ENCODE assay signal across 9 cellular contexts in genomic region chr20:48751871-48752270, GRCh38.
DNase-seq lines count a peak whose midpoint lies in the region; ATAC-seq, FAIRE-seq and TF ChIP-seq lines count a peak whose summit lies in the region.
"Had no signal": no experiment of that assay in that cellular context is flagged by ENCODE, and none has a peak within 500 bp of the region (broad histone marks: within the 10 kb centered on the region; RNA-seq: fewer than 3 reads in every experiment).

No MANE protein-coding gene starts in this region.

- no peaks in the 10 kb centered on the region for H3K27me3 Mint-ChIP-seq in CD8-positive, alpha-beta memory T cell
- no peaks in the 10 kb centered on the region for H3K27me3 Mint-ChIP-seq in activated naive CD8-positive, alpha-beta T cell treated with anti-CD3 and anti-CD28 coated beads, Interleukin-2, amount 10 ng/mL, durations not matched to agents 7 days and 5 days
- no peaks in the 10 kb centered on the region for H3K27me3 Mint-ChIP-seq in naive thymus-derived CD4-positive, alpha-beta T cell

- no peak for TF ChIP-seq RAD21 in SK-N-SH (IDR thresholded peaks at IDR 0.05; ENCODE audit: low read length)

- H3K9me3 Mint-ChIP-seq in CD8-positive, alpha-beta memory T cell: peaks cover 0 to 4% (median 0%) of the 10 kb centered on the region in 5 donors
- H3K9me3 Mint-ChIP-seq in activated naive CD8-positive, alpha-beta T cell treated with anti-CD3 and anti-CD28 coated beads, Interleukin-2, amount 10 ng/mL, durations not matched to agents 7 days and 5 days: peaks cover 9% of the 10 kb centered on the region
- H3K9me3 Mint-ChIP-seq in naive thymus-derived CD4-positive, alpha-beta T cell: peaks cover 0 to 11% (median 2%) of the 10 kb centered on the region in 11 donors

- WGBS in SK-N-SH (ENCODE audit: low lambda C conversion rate): 63% methylated on average over 4 of the region's 4 CpGs

- intact Hi-C loops in naive thymus-derived CD4-positive, alpha-beta T cell (cut with micrococcal nuclease): loop anchor here in 1 of 2 donors (1.0 kb wide), 1 partner anchor 8 kb away; no protein-coding TSS in a partner anchor
- intact Hi-C loops in head of caudate nucleus (cut with DNase I): loop anchor here (10.0 kb wide), 1 partner anchor 73 kb away; the partner anchor contains the start of gene PREX1

- H3K4me2 ChIP-seq in SK-N-SH: no peak overlapping the region

- peak overlapping the region; percentile 3 for H3K27ac ChIP-seq in CD8-positive, alpha-beta memory T cell (ENCODE audit: low read depth, low read length)
- H3K27ac ChIP-seq in naive thymus-derived CD4-positive, alpha-beta T cell (ENCODE audit: low read depth, low read length): no peak overlapping the region
- no peak overlapping the region for H3K27ac ChIP-seq in SK-N-SH (ENCODE audit: low read depth in 2 of 2, low read length in 1 of 2)

- no peaks in the 10 kb centered on the region for H4K20me1 ChIP-seq in SK-N-SH (ENCODE audit: insufficient read depth)

- H3K9ac ChIP-seq in SK-N-SH: no peak overlapping the region

- peaks cover 18 to 68% (median 20%) of the 10 kb centered on the region in 3 donors for H3K36me3 Mint-ChIP-seq in CD8-positive, alpha-beta memory T cell
- H3K36me3 Mint-ChIP-seq in activated naive CD8-positive, alpha-beta T cell treated with anti-CD3 and anti-CD28 coated beads, Interleukin-2, amount 10 ng/mL, durations not matched to agents 7 days and 5 days: peaks cover 67% of the 10 kb centered on the region
- peaks cover 4 to 61% (median 9%) of the 10 kb centered on the region in 5 donors for H3K36me3 Mint-ChIP-seq in naive thymus-derived CD4-positive, alpha-beta T cell

- TF ChIP-seq EP300 in SK-N-SH (IDR thresholded peaks at IDR 0.05; ENCODE audit: borderline replicate concordance in 1 of 2, low read depth in 1 of 2, low read length in 1 of 2): no peak

- peaks cover 4% of the 10 kb centered on the region for H3K36me3 ChIP-seq in CD8-positive, alpha-beta memory T cell (ENCODE audit: insufficient read depth, low read length)
- H3K36me3 ChIP-seq in naive thymus-derived CD4-positive, alpha-beta T cell (ENCODE audit: control insufficient read depth in 2 of 3, insufficient read depth in 3 of 3, low read length in 3 of 3): no peaks in the 10 kb centered on the region
- H3K36me3 ChIP-seq in SK-N-SH (replicated peaks in 1 of 2; ENCODE audit: control insufficient read depth in 1 of 2, insufficient read depth in 2 of 2, low read length in 1 of 2): no peaks in the 10 kb centered on the region

- peak overlapping the region; percentile 21 to 88 (median 80) for H3K4me3 Mint-ChIP-seq in CD8-positive, alpha-beta memory T cell
- H3K4me3 Mint-ChIP-seq in activated naive CD8-positive, alpha-beta T cell treated with anti-CD3 and anti-CD28 coated beads, Interleukin-2, amount 10 ng/mL, durations not matched to agents 7 days and 5 days: peak overlapping the region; percentile 75
- H3K4me3 Mint-ChIP-seq in naive thymus-derived CD4-positive, alpha-beta T cell: peak overlapping the region in 9 of 10 donors; percentile 11 to 66 (median 48)

- no peak overlapping the region for H3K4me3 ChIP-seq in CD8-positive, alpha-beta memory T cell (ENCODE audit: low read length)
- peak overlapping the region; percentile 29 for H3K4me3 ChIP-seq in naive thymus-derived CD4-positive, alpha-beta T cell (ENCODE audit: low read length)
- H3K4me3 ChIP-seq in SK-N-SH (ENCODE audit: low read depth in 2 of 2, low read length in 1 of 2): no peak overlapping the region

- H3K9me2 ChIP-seq in SK-N-SH: no peaks in the 10 kb centered on the region

- peak; percentile 42 for FAIRE-seq in HTR-8/SVneo (lab: Jason Lieb, UNC)

- H3K9me3 ChIP-seq in CD8-positive, alpha-beta memory T cell (ENCODE audit: low read length): no peaks in the 10 kb centered on the region
- no peaks in the 10 kb centered on the region for H3K9me3 ChIP-seq in naive thymus-derived CD4-positive, alpha-beta T cell (ENCODE audit: control insufficient read depth in 2 of 3, low read length in 3 of 3)
- no peaks in the 10 kb centered on the region for H3K9me3 ChIP-seq in SK-N-SH

- DNase-seq in CD8-positive, alpha-beta memory T cell: no peak
- no peak for DNase-seq in HTR-8/SVneo (ENCODE audit: insufficient read length, low spot score)
- DNase-seq in activated naive CD8-positive, alpha-beta T cell treated with anti-CD3 and anti-CD28 coated beads, Interleukin-2, amount 10 ng/mL, durations not matched to agents 7 days and 5 days: no peak
- DNase-seq in naive thymus-derived CD4-positive, alpha-beta T cell: no peak
- no peak for DNase-seq in retina
- DNase-seq in SK-N-SH: no peak
- no peak for DNase-seq in head of caudate nucleus
- DNase-seq: NCI-H774 had no signal

- no peaks in the 10 kb centered on the region for H3K79me2 ChIP-seq in SK-N-SH (ENCODE audit: insufficient read depth)

- H3K4me1 Mint-ChIP-seq in CD8-positive, alpha-beta memory T cell: peaks cover 85 to 97% (median 86%) of the 10 kb centered on the region in 3 donors
- H3K4me1 Mint-ChIP-seq in activated naive CD8-positive, alpha-beta T cell treated with anti-CD3 and anti-CD28 coated beads, Interleukin-2, amount 10 ng/mL, durations not matched to agents 7 days and 5 days: peaks cover 61% of the 10 kb centered on the region
- peaks cover 26 to 71% (median 48%) of the 10 kb centered on the region in 7 donors for H3K4me1 Mint-ChIP-seq in naive thymus-derived CD4-positive, alpha-beta T cell

- CTCF ChIA-PET in CD8-positive, alpha-beta memory T cell (lab: Charles Lee): interaction anchor here (0.8 to 1.3 kb wide), 5 partner anchors 27 to 148 kb away, joined by 3 read pairs; no protein-coding TSS in a partner anchor
- CTCF ChIA-PET in naive thymus-derived CD4-positive, alpha-beta T cell (lab: Charles Lee): interaction anchor here (0.6 to 1.4 kb wide), 2 partner anchors 94 to 153 kb away, joined by 5 read pairs; no protein-coding TSS in a partner anchor
- CTCF ChIA-PET in SK-N-SH (lab: Yijun Ruan, JAX): interaction anchor here (2.7 kb wide), 1 partner anchor 94 kb away, joined by 10 read pairs; no protein-coding TSS in a partner anchor

- no peaks in the 10 kb centered on the region for H3K27me3 ChIP-seq in CD8-positive, alpha-beta memory T cell (ENCODE audit: insufficient read depth, low read length, poor library complexity, severe bottlenecking)
- no peaks in the 10 kb centered on the region for H3K27me3 ChIP-seq in naive thymus-derived CD4-positive, alpha-beta T cell (ENCODE audit: control insufficient read depth in 2 of 2, insufficient read depth in 2 of 2, low read length in 2 of 2)
- no peaks in the 10 kb centered on the region for H3K27me3 ChIP-seq in SK-N-SH (ENCODE audit: insufficient read depth)

- H2AFZ ChIP-seq in SK-N-SH (ENCODE audit: low read depth): no peak overlapping the region

- H3K27ac Mint-ChIP-seq in CD8-positive, alpha-beta memory T cell: peak overlapping the region; percentile 76 to 99 (median 90)
- peak overlapping the region; percentile 91 for H3K27ac Mint-ChIP-seq in activated naive CD8-positive, alpha-beta T cell treated with anti-CD3 and anti-CD28 coated beads, Interleukin-2, amount 10 ng/mL, durations not matched to agents 7 days and 5 days
- H3K27ac Mint-ChIP-seq in naive thymus-derived CD4-positive, alpha-beta T cell: peak overlapping the region in 7 of 9 donors; percentile 4 to 85 (median 63)

- no peaks in the 10 kb centered on the region for H3F3A ChIP-seq in SK-N-SH (replicated peaks; ENCODE audit: insufficient read depth)

- H3K4me1 ChIP-seq in CD8-positive, alpha-beta memory T cell (ENCODE audit: insufficient read depth, low read length): peaks cover 65% of the 10 kb centered on the region
- peaks cover 22 to 52% of the 10 kb centered on the region in 2 donors for H3K4me1 ChIP-seq in naive thymus-derived CD4-positive, alpha-beta T cell (ENCODE audit: control insufficient read depth in 2 of 2, insufficient read depth in 2 of 2, low read length in 2 of 2)
- no peaks in the 10 kb centered on the region; a peak in 1 of 4 replicates for H3K4me1 ChIP-seq in SK-N-SH (ENCODE audit: control insufficient read depth in 1 of 2, insufficient read depth in 2 of 2, low read depth in 1 of 2, low read length in 1 of 2)

- no peak for ATAC-seq in activated naive CD8-positive, alpha-beta T cell treated with anti-CD3 and anti-CD28 coated beads, Interleukin-2, amount 10 ng/mL, durations not matched to agents 7 days and 5 days (ENCODE audit: low read depth)
- no peak for ATAC-seq in naive thymus-derived CD4-positive, alpha-beta T cell
- ATAC-seq in HG03175 (IDR thresholded peaks at IDR 0.05; ENCODE audit: unreplicated experiment): no peak

- no peak for TF ChIP-seq CTCF in SK-N-SH (IDR thresholded peaks at IDR 0.05)

- POLR2A ChIA-PET in CD8-positive, alpha-beta memory T cell (lab: Charles Lee): interaction anchor here (1.1 to 1.2 kb wide), 2 partner anchors 8 to 37 kb away, joined by 3 to 15 read pairs; no protein-coding TSS in a partner anchor
- POLR2A ChIA-PET in activated naive CD8-positive, alpha-beta T cell treated with anti-CD3 and anti-CD28 coated beads, Interleukin-2, amount 10 ng/mL, durations not matched to agents 7 days and 5 days (lab: Charles Lee): interaction anchor here (1.0 to 5.2 kb wide), 9 partner anchors 8 to 75 kb away, joined by 3 to 36 read pairs (median 5); no protein-coding TSS in a partner anchor
- POLR2A ChIA-PET in naive thymus-derived CD4-positive, alpha-beta T cell (lab: Charles Lee): interaction anchor here (0.6 to 1.1 kb wide), 3 partner anchors 78 to 88 kb away, joined by 3 read pairs; no protein-coding TSS in a partner anchor
- POLR2A ChIA-PET in SK-N-SH (lab: Yijun Ruan, JAX): no interaction called here

TF ChIP-seq in SK-N-SH, 30 proteins besides CTCF, POLR2A, EP300 and RAD21:
- TF ChIP-seq MEF2A (IDR thresholded peaks at IDR 0.05; ENCODE audit: borderline replicate concordance, low read depth) (no peak), RXRA (IDR thresholded peaks at IDR 0.05; ENCODE audit: borderline replicate concordance, low read depth) (no peak), ELF1 (IDR thresholded peaks at IDR 0.05) (no peak), YY1 (IDR thresholded peaks at IDR 0.05; ENCODE audit: low read depth) (no peak), TAF1 (IDR thresholded peaks at IDR 0.05; ENCODE audit: borderline replicate concordance, low read depth, low read length) (no peak)
- TF ChIP-seq, protein P1, sequence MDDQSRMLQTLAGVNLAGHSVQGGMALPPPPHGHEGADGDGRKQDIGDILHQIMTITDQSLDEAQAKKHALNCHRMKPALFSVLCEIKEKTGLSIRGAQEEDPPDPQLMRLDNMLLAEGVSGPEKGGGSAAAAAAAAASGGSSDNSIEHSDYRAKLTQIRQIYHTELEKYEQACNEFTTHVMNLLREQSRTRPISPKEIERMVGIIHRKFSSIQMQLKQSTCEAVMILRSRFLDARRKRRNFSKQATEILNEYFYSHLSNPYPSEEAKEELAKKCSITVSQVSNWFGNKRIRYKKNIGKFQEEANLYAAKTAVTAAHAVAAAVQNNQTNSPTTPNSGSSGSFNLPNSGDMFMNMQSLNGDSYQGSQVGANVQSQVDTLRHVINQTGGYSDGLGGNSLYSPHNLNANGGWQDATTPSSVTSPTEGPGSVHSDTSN (IDR thresholded peaks at IDR 0.05): no peak
